ENCODE assay signal across 1 cellular context in genomic region chr11:126336646-126337045, GRCh38.
TF ChIP-seq lines count a peak whose summit lies in the region.

No MANE protein-coding gene starts in this region.

TF ChIP-seq in IMR-90, 13 proteins besides CTCF, POLR2A, EP300 and RAD21 (continued from another document):
- TF ChIP-seq USF2 (IDR thresholded peaks at IDR 0.05; ENCODE audit: low read depth, low read length), result no peak
- no peak for TF ChIP-seq FOS (IDR thresholded peaks at IDR 0.05; ENCODE audit: low read depth, low read length)
- TF ChIP-seq ELK1 (IDR thresholded peaks at IDR 0.05; ENCODE audit: borderline replicate concordance, low read depth, low read length), result no peak
- no peak for TF ChIP-seq CEBPB (IDR thresholded peaks at IDR 0.05; ENCODE audit: low read depth, low read length)
- no peak for TF ChIP-seq NFE2L2 (IDR thresholded peaks at IDR 0.05; ENCODE audit: low read depth, low read length)
- TF ChIP-seq MAFK (IDR thresholded peaks at IDR 0.05; ENCODE audit: low read depth, low read length), result no peak
- TF ChIP-seq CHD1 (IDR thresholded peaks at IDR 0.05; ENCODE audit: low read depth, low read length), result no peak
- TF ChIP-seq RCOR1 (IDR thresholded peaks at IDR 0.05; ENCODE audit: insufficient replicate concordance, low read length), result no peak
- no peak for TF ChIP-seq MAZ (IDR thresholded peaks at IDR 0.05; ENCODE audit: borderline replicate concordance, low read depth, low read length)
